In genomic region chr9:37144762-37145161, GRCh38 we compare ENCODE assay signal across 1 cellular context.
TF ChIP-seq lines count a peak whose summit lies in the region.

No MANE protein-coding gene starts in this region.

TF ChIP-seq in GM12878, 131 proteins besides CTCF, POLR2A, EP300 and RAD21 (continued from another document and continues in another):
- TF ChIP-seq FOS (IDR thresholded peaks at IDR 0.05; ENCODE audit: borderline replicate concordance, extremely low read depth, insufficient read length) (no peak), E2F8 (IDR thresholded peaks at IDR 0.05; ENCODE audit: low read depth, partially characterized antibody) (no peak), BCL11A (IDR thresholded peaks at IDR 0.05; ENCODE audit: low read depth, low read length) (peak; percentile 99), BRCA1 (IDR thresholded peaks at IDR 0.05; ENCODE audit: low read depth, low read length) (no peak), BACH1 (IDR thresholded peaks at IDR 0.05; ENCODE audit: borderline replicate concordance) (peak; percentile 96; the same call in 1 of the 2 replicates), MTA3 (IDR thresholded peaks at IDR 0.05; ENCODE audit: borderline replicate concordance, low read length) (peak; percentile 79; the same call in 1 of the 2 replicates), RB1 (IDR thresholded peaks at IDR 0.05; ENCODE audit: borderline replicate concordance) (no peak; the same call in 1 of the 2 replicates), CBX3 (IDR thresholded peaks at IDR 0.05; ENCODE audit: borderline replicate concordance, low read depth) (no peak), ZSCAN29 (IDR thresholded peaks at IDR 0.05) (no peak; the same call in 1 of the 2 replicates), RELA (IDR thresholded peaks at IDR 0.05; ENCODE audit: borderline replicate concordance, partially characterized antibody) (peak; percentile 28), CBX5 (IDR thresholded peaks at IDR 0.05; ENCODE audit: low read depth) (no peak), STAT3 (IDR thresholded peaks at IDR 0.05; ENCODE audit: low read depth, low read length) (no peak), NBN (IDR thresholded peaks at IDR 0.05) (peak; percentile 93), IRF4 (IDR thresholded peaks at IDR 0.05; ENCODE audit: low read depth, low read length) (peak; percentile 81; the same call in 1 of the 2 replicates), ATF7 (IDR thresholded peaks at IDR 0.05; ENCODE audit: low read depth) (peak; percentile 88), NFIC (IDR thresholded peaks at IDR 0.05; ENCODE audit: low read depth, low read length) (peak; percentile 92), CHD1 (IDR thresholded peaks at IDR 0.05; ENCODE audit: low read depth, low read length) (no peak), GATAD2B (conservative IDR thresholded peaks at IDR 0.05; ENCODE audit: low read depth) (no peak; the same call in 1 of the 2 replicates), NR2C2 (IDR thresholded peaks at IDR 0.05; ENCODE audit: borderline replicate concordance, control insufficient read depth, insufficient read length, low read depth) (no peak), ZBTB4 (CRISPR knock-in tag; IDR thresholded peaks at IDR 0.05) (no peak), SUZ12 (IDR thresholded peaks at IDR 0.05; ENCODE audit: unreplicated experiment) (no peak), IRF3 (IDR thresholded peaks at IDR 0.05) (no peak), RCOR1 (conservative IDR thresholded peaks at IDR 0.05; ENCODE audit: low read depth, low read length) (no peak), NR2C1 (IDR thresholded peaks at IDR 0.05) (no peak; the same call in 1 of the 2 replicates), IRF5 (IDR thresholded peaks at IDR 0.05; ENCODE audit: borderline replicate concordance) (no peak), JUND (IDR thresholded peaks at IDR 0.05; ENCODE audit: low read depth, low read length) (peak; percentile 76; the same call in 1 of the 2 replicates), ESRRA (IDR thresholded peaks at IDR 0.05; ENCODE audit: low read length) (no peak), ZZZ3 (IDR thresholded peaks at IDR 0.05; ENCODE audit: control insufficient read depth, insufficient read length, low read depth) (no peak), RFX5 (IDR thresholded peaks at IDR 0.05; ENCODE audit: low read depth, low read length) (no peak), ZNF24 (IDR thresholded peaks at IDR 0.05) (peak; percentile 83), SPI1 (IDR thresholded peaks at IDR 0.05; ENCODE audit: borderline replicate concordance, insufficient read depth, low read depth, low read length) (peak; percentile 65; the same call in 1 of the 2 replicates), LARP7 (IDR thresholded peaks at IDR 0.05) (no peak), ZNF622 (IDR thresholded peaks at IDR 0.05) (no peak), HDAC2 (IDR thresholded peaks at IDR 0.05) (no peak), SP1 (IDR thresholded peaks at IDR 0.05; ENCODE audit: low read depth, low read length) (no peak), ZNF274 (IDR thresholded peaks at IDR 0.05; ENCODE audit: insufficient read depth, insufficient read length) (no peak), MXI1 (IDR thresholded peaks at IDR 0.05; ENCODE audit: low read depth, low read length) (peak; percentile 46; the same call in 1 of the 2 replicates), CREB1 (IDR thresholded peaks at IDR 0.05; ENCODE audit: low read depth) (no peak), WRNIP1 (IDR thresholded peaks at IDR 0.05; ENCODE audit: borderline replicate concordance, low read depth, low read length) (no peak), PML (IDR thresholded peaks at IDR 0.05; ENCODE audit: low read length) (no peak), MEF2A (IDR thresholded peaks at IDR 0.05; ENCODE audit: insufficient read depth, low read depth, low read length) (peak; percentile 92), SREBF1 (IDR thresholded peaks at IDR 0.05; ENCODE audit: low read length) (no peak), YY1 (IDR thresholded peaks at IDR 0.05; ENCODE audit: low read depth, low read length) (no peak), RBBP5 (conservative IDR thresholded peaks at IDR 0.05) (no peak)
- TF ChIP-seq, protein P1, sequence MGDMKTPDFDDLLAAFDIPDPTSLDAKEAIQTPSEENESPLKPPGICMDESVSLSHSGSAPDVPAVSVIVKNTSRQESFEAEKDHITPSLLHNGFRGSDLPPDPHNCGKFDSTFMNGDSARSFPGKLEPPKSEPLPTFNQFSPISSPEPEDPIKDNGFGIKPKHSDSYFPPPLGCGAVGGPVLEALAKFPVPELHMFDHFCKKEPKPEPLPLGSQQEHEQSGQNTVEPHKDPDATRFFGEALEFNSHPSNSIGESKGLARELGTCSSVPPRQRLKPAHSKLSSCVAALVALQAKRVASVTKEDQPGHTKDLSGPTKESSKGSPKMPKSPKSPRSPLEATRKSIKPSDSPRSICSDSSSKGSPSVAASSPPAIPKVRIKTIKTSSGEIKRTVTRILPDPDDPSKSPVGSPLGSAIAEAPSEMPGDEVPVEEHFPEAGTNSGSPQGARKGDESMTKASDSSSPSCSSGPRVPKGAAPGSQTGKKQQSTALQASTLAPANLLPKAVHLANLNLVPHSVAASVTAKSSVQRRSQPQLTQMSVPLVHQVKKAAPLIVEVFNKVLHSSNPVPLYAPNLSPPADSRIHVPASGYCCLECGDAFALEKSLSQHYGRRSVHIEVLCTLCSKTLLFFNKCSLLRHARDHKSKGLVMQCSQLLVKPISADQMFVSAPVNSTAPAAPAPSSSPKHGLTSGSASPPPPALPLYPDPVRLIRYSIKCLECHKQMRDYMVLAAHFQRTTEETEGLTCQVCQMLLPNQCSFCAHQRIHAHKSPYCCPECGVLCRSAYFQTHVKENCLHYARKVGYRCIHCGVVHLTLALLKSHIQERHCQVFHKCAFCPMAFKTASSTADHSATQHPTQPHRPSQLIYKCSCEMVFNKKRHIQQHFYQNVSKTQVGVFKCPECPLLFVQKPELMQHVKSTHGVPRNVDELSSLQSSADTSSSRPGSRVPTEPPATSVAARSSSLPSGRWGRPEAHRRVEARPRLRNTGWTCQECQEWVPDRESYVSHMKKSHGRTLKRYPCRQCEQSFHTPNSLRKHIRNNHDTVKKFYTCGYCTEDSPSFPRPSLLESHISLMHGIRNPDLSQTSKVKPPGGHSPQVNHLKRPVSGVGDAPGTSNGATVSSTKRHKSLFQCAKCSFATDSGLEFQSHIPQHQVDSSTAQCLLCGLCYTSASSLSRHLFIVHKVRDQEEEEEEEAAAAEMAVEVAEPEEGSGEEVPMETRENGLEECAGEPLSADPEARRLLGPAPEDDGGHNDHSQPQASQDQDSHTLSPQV (IDR thresholded peaks at IDR 0.05), result peak; percentile 72; the same call in 1 of the 2 replicates
- TF ChIP-seq, protein P2, sequence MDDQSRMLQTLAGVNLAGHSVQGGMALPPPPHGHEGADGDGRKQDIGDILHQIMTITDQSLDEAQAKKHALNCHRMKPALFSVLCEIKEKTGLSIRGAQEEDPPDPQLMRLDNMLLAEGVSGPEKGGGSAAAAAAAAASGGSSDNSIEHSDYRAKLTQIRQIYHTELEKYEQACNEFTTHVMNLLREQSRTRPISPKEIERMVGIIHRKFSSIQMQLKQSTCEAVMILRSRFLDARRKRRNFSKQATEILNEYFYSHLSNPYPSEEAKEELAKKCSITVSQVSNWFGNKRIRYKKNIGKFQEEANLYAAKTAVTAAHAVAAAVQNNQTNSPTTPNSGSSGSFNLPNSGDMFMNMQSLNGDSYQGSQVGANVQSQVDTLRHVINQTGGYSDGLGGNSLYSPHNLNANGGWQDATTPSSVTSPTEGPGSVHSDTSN (IDR thresholded peaks at IDR 0.05; ENCODE audit: insufficient replicate concordance, low read depth, low read length), result no peak
- TF ChIP-seq, protein P3, sequence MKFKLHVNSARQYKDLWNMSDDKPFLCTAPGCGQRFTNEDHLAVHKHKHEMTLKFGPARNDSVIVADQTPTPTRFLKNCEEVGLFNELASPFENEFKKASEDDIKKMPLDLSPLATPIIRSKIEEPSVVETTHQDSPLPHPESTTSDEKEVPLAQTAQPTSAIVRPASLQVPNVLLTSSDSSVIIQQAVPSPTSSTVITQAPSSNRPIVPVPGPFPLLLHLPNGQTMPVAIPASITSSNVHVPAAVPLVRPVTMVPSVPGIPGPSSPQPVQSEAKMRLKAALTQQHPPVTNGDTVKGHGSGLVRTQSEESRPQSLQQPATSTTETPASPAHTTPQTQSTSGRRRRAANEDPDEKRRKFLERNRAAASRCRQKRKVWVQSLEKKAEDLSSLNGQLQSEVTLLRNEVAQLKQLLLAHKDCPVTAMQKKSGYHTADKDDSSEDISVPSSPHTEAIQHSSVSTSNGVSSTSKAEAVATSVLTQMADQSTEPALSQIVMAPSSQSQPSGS (IDR thresholded peaks at IDR 0.05; ENCODE audit: low read length), result peak; percentile 89
- TF ChIP-seq, protein P4, sequence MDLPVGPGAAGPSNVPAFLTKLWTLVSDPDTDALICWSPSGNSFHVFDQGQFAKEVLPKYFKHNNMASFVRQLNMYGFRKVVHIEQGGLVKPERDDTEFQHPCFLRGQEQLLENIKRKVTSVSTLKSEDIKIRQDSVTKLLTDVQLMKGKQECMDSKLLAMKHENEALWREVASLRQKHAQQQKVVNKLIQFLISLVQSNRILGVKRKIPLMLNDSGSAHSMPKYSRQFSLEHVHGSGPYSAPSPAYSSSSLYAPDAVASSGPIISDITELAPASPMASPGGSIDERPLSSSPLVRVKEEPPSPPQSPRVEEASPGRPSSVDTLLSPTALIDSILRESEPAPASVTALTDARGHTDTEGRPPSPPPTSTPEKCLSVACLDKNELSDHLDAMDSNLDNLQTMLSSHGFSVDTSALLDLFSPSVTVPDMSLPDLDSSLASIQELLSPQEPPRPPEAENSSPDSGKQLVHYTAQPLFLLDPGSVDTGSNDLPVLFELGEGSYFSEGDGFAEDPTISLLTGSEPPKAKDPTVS (IDR thresholded peaks at IDR 0.05; ENCODE audit: low read depth, low read length), result no peak
- TF ChIP-seq, protein P5, sequence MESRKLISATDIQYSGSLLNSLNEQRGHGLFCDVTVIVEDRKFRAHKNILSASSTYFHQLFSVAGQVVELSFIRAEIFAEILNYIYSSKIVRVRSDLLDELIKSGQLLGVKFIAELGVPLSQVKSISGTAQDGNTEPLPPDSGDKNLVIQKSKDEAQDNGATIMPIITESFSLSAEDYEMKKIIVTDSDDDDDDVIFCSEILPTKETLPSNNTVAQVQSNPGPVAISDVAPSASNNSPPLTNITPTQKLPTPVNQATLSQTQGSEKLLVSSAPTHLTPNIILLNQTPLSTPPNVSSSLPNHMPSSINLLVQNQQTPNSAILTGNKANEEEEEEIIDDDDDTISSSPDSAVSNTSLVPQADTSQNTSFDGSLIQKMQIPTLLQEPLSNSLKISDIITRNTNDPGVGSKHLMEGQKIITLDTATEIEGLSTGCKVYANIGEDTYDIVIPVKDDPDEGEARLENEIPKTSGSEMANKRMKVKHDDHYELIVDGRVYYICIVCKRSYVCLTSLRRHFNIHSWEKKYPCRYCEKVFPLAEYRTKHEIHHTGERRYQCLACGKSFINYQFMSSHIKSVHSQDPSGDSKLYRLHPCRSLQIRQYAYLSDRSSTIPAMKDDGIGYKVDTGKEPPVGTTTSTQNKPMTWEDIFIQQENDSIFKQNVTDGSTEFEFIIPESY (IDR thresholded peaks at IDR 0.05), result no peak
